In the genomic region with DNA sequence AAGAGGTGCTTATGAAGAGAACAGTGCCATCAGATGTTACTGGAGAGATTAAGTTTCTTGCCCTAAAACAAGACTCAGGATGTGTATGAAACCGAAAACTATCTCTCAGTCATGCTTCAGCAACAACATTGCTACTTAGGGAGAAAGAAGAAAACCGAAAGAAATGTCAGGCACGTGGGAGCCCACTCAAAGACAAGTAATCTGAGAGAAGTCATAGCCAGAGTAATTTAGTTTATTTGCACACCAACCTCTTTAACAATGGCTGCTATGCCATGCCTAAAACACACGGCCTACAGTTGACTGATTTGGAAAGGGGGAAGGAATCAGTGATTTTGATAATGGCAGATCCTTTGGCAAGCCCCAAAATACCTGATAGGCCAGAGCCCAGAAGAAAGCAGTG, we compare ENCODE assay signal across 11 cellular contexts.
DNase-seq lines count a peak whose midpoint lies in the region; ATAC-seq, FAIRE-seq and TF ChIP-seq lines count a peak whose summit lies in the region.
"Had no signal": no experiment of that assay in that cellular context is flagged by ENCODE, and none has a peak within 500 bp of the region (broad histone marks: within the 10 kb centered on the region; RNA-seq: fewer than 3 reads in every experiment).

No MANE protein-coding gene starts in this region.

- H3K9me3 Mint-ChIP-seq in activated naive CD4-positive, alpha-beta T cell treated with anti-CD3 and anti-CD28 coated beads, Interleukin-2, amount 50 U/mL, for 72 hours = no peaks in the 10 kb centered on the region
- no peaks in the 10 kb centered on the region for H3K9me3 Mint-ChIP-seq in stimulated activated effector memory CD8-positive, alpha-beta T cell treated with anti-CD3 and anti-CD28 coated beads, Interleukin-12 subunit alpha, Interleukin-12 subunit beta, amount 100 ng/mL, for 72 hours

- no peak for TF ChIP-seq CTCF in kidney (IDR thresholded peaks at IDR 0.05; ENCODE audit: borderline replicate concordance, extremely low read depth, insufficient read depth)

- no peak for FAIRE-seq in kidney (lab: Jason Lieb, UNC)

- no peak for DNase-seq in activated naive CD4-positive, alpha-beta T cell treated with anti-CD3 and anti-CD28 coated beads, Interleukin-2, amount 50 U/mL, for 72 hours (ENCODE audit: low spot score in 2 of 2)
- DNase-seq in kidney = no peak
- DNase-seq in stimulated activated effector memory CD8-positive, alpha-beta T cell treated with anti-CD3 and anti-CD28 coated beads, Interleukin-12 subunit alpha, Interleukin-12 subunit beta, amount 100 ng/mL, for 72 hours (ENCODE audit: low spot score in 2 of 2) = no peak
- no peak for DNase-seq in T-helper 1 cell
- DNase-seq: DMS153, foreskin melanocyte had no signal

- H3K36me3 ChIP-seq in kidney (ENCODE audit: control insufficient read depth in 1 of 2, insufficient read depth in 2 of 2, low read length in 2 of 2) = no peaks in the 10 kb centered on the region
- H3K36me3 ChIP-seq: Peyer's patch had no signal

- H3K4me3 Mint-ChIP-seq in stimulated activated effector memory CD8-positive, alpha-beta T cell treated with anti-CD3 and anti-CD28 coated beads, Interleukin-12 subunit alpha, Interleukin-12 subunit beta, amount 100 ng/mL, for 72 hours = no peak overlapping the region

- H3K36me3 Mint-ChIP-seq in activated naive CD4-positive, alpha-beta T cell treated with anti-CD3 and anti-CD28 coated beads, Interleukin-2, amount 50 U/mL, for 72 hours = no peaks in the 10 kb centered on the region
- no peaks in the 10 kb centered on the region for H3K36me3 Mint-ChIP-seq in stimulated activated effector memory CD8-positive, alpha-beta T cell treated with anti-CD3 and anti-CD28 coated beads, Interleukin-12 subunit alpha, Interleukin-12 subunit beta, amount 100 ng/mL, for 72 hours

- no peak overlapping the region for H3K4me3 ChIP-seq in kidney (ENCODE audit: low read length in 2 of 2)
- H3K4me3 ChIP-seq: Peyer's patch had no signal

- H3K27ac Mint-ChIP-seq in activated naive CD4-positive, alpha-beta T cell treated with anti-CD3 and anti-CD28 coated beads, Interleukin-2, amount 50 U/mL, for 72 hours = no peak overlapping the region
- no peak overlapping the region for H3K27ac Mint-ChIP-seq in stimulated activated effector memory CD8-positive, alpha-beta T cell treated with anti-CD3 and anti-CD28 coated beads, Interleukin-12 subunit alpha, Interleukin-12 subunit beta, amount 100 ng/mL, for 72 hours

- peak; percentile 23; the same call in 1 of the 2 replicates for TF ChIP-seq POLR2A in Raji (IDR thresholded peaks at IDR 0.05; ENCODE audit: insufficient read depth, low read depth, low read length)

- no peaks in the 10 kb centered on the region for H3K9me3 ChIP-seq in kidney (ENCODE audit: control insufficient read depth in 1 of 2, low read length in 2 of 2)
- H3K9me3 ChIP-seq: Peyer's patch had no signal

- H3K4me1 ChIP-seq in kidney (ENCODE audit: control insufficient read depth in 1 of 2, insufficient read depth in 1 of 2, low read depth in 1 of 2, low read length in 2 of 2) = peaks cover 6 to 7% of the 10 kb centered on the region in 2 donors

- ATAC-seq in GM18498 (IDR thresholded peaks at IDR 0.05; ENCODE audit: unreplicated experiment) (peak; percentile 86), GM19463 (IDR thresholded peaks at IDR 0.05; ENCODE audit: unreplicated experiment) (peak; percentile 72), HG03039 (IDR thresholded peaks at IDR 0.05; ENCODE audit: unreplicated experiment) (peak; percentile 69)
- ATAC-seq in activated naive CD4-positive, alpha-beta T cell treated with anti-CD3 and anti-CD28 coated beads, Interleukin-2, amount 50 U/mL, for 72 hours = no peak
- no peak for ATAC-seq in stimulated activated effector memory CD8-positive, alpha-beta T cell treated with anti-CD3 and anti-CD28 coated beads, Interleukin-12 subunit alpha, Interleukin-12 subunit beta, amount 100 ng/mL, for 72 hours

- H3K4me1 Mint-ChIP-seq in stimulated activated effector memory CD8-positive, alpha-beta T cell treated with anti-CD3 and anti-CD28 coated beads, Interleukin-12 subunit alpha, Interleukin-12 subunit beta, amount 100 ng/mL, for 72 hours = no peaks in the 10 kb centered on the region

- H3K9ac ChIP-seq in kidney (ENCODE audit: low read length in 2 of 2) = no peak overlapping the region

- intact Hi-C loops in kidney (cut with DNase I) = no loop called here

- no peak overlapping the region for H3K27ac ChIP-seq in kidney (ENCODE audit: low read depth in 2 of 2, low read length in 2 of 2)

Comparison
In these comparisons a context has a peak if more than half of its experiments do, and no peak if none do; other contexts are left out.
1. ATAC-seq: peak in GM18498 (single experiment), GM19463 (single experiment) and HG03039 (single experiment); none in activated naive CD4-positive, alpha-beta T cell treated with anti-CD3 and anti-CD28 coated beads, Interleukin-2, amount 50 U/mL, for 72 hours (0 of 2) and stimulated activated effector memory CD8-positive, alpha-beta T cell treated with anti-CD3 and anti-CD28 coated beads, Interleukin-12 subunit alpha, Interleukin-12 subunit beta, amount 100 ng/mL, for 72 hours (single experiment).